27 cellular contexts compared by ENCODE assay signal in genomic region chr7:17928055-17928454, GRCh38.
"Had no signal": no experiment of that assay in that cellular context is flagged by ENCODE, and none has a peak within 500 bp of the region (broad histone marks: within the 10 kb centered on the region; RNA-seq: fewer than 3 reads in every experiment).

No MANE protein-coding gene starts in this region.

- H3K4me2 ChIP-seq: neural progenitor cell had no signal

- FAIRE-seq: small intestine, urothelium cell line had no signal

- DNase-seq: hypothalamus; immature natural killer cell; islet precursor cell; mesendoderm; naive B cell; natural killer cell; nephron progenitor cell; ovary; sigmoid colon; small intestine; spleen; stimulated activated CD4-positive, alpha-beta T cell treated with anti-CD3 and anti-CD28 coated beads, Interleukin-4, amount 100 ng/mL, for 24 hours; stimulated activated naive CD4-positive, alpha-beta T cell; tibial artery; trophoblast cell; upper lobe of right lung had no signal

- H3K36me3 ChIP-seq: neural progenitor cell, ovary, right atrium auricular region, sigmoid colon, spleen, suprapubic skin, thoracic aorta, tibial artery, upper lobe of right lung had no signal

- H3K4me3 ChIP-seq: lung, neural progenitor cell, ovary, right atrium auricular region, sigmoid colon, spleen, suprapubic skin, thoracic aorta, tibial artery, upper lobe of right lung had no signal

- H3K27me3 Mint-ChIP-seq: naive B cell; progenitor cell of endocrine pancreas; stimulated activated naive CD8-positive, alpha-beta T cell treated with anti-CD3 and anti-CD28 coated beads, Interleukin-15, Interleukin-2, amounts not matched to agents 100 ng/mL and 50 ng/mL, for 24 hours had no signal

- H3K27me3 ChIP-seq: neural progenitor cell, ovary, right atrium auricular region, sigmoid colon, spleen, suprapubic skin, tibial artery, upper lobe of right lung had no signal

- H3K9me3 Mint-ChIP-seq: immature natural killer cell; mesothelial cell of epicardium; naive B cell; natural killer cell; nephron progenitor cell; neural progenitor cell; stimulated activated effector memory CD8-positive, alpha-beta T cell treated with anti-CD3 and anti-CD28 coated beads, Interleukin-12 subunit alpha, Interleukin-12 subunit beta, amount 100 ng/mL, for 72 hours; stimulated activated naive CD8-positive, alpha-beta T cell treated with anti-CD3 and anti-CD28 coated beads, Interleukin-15, Interleukin-2, amounts not matched to agents 100 ng/mL and 50 ng/mL, for 24 hours had no signal

- H3K9ac ChIP-seq: neural progenitor cell had no signal

- H3K36me3 Mint-ChIP-seq: immature natural killer cell; mesothelial cell of epicardium; naive B cell; natural killer cell; neural progenitor cell; stimulated activated effector memory CD8-positive, alpha-beta T cell treated with anti-CD3 and anti-CD28 coated beads, Interleukin-12 subunit alpha, Interleukin-12 subunit beta, amount 100 ng/mL, for 72 hours had no signal

- H3K27ac ChIP-seq: neural progenitor cell, ovary, right atrium auricular region, sigmoid colon, spleen, suprapubic skin, thoracic aorta, tibial artery, upper lobe of right lung had no signal

- H3K4me1 Mint-ChIP-seq: nephron progenitor cell had no signal

- ATAC-seq: left lobe of liver; natural killer cell; stimulated activated effector memory CD8-positive, alpha-beta T cell treated with anti-CD3 and anti-CD28 coated beads, Interleukin-12 subunit alpha, Interleukin-12 subunit beta, amount 100 ng/mL, for 72 hours; upper lobe of right lung had no signal

- H3K27ac Mint-ChIP-seq: immature natural killer cell; mesothelial cell of epicardium; nephron progenitor cell; neural progenitor cell; progenitor cell of endocrine pancreas; stimulated activated effector memory CD8-positive, alpha-beta T cell treated with anti-CD3 and anti-CD28 coated beads, Interleukin-12 subunit alpha, Interleukin-12 subunit beta, amount 100 ng/mL, for 72 hours; stimulated activated naive CD8-positive, alpha-beta T cell treated with anti-CD3 and anti-CD28 coated beads, Interleukin-15, Interleukin-2, amounts not matched to agents 100 ng/mL and 50 ng/mL, for 24 hours had no signal

- H2AFZ ChIP-seq: neural progenitor cell had no signal

- H3K4me3 Mint-ChIP-seq: immature natural killer cell; mesothelial cell of epicardium; naive B cell; natural killer cell; nephron progenitor cell; neural progenitor cell; stimulated activated effector memory CD8-positive, alpha-beta T cell treated with anti-CD3 and anti-CD28 coated beads, Interleukin-12 subunit alpha, Interleukin-12 subunit beta, amount 100 ng/mL, for 72 hours; stimulated activated naive CD8-positive, alpha-beta T cell treated with anti-CD3 and anti-CD28 coated beads, Interleukin-15, Interleukin-2, amounts not matched to agents 100 ng/mL and 50 ng/mL, for 24 hours had no signal

- H3K9me3 ChIP-seq: ovary, right atrium auricular region, sigmoid colon, spleen, suprapubic skin, thoracic aorta, tibial artery, upper lobe of right lung had no signal
